1 cellular context compared by ENCODE assay signal in genomic region chr9:135441105-135442038, GRCh38.
TF ChIP-seq lines count a peak whose summit lies in the region.

No MANE protein-coding gene starts in this region.

TF ChIP-seq in HEK293, 187 proteins besides CTCF, POLR2A, EP300 and RAD21 (continued from another document):
- peak; percentile 47; the same call in 1 of the 2 replicates for TF ChIP-seq ZNF335 (tag by site-specific recombination; conservative IDR thresholded peaks at IDR 0.05)
- TF ChIP-seq ZXDB (tag by site-specific recombination; IDR thresholded peaks at IDR 0.05) = peak; percentile 65; the same call in 1 of the 2 replicates
- TF ChIP-seq TRIM28 (IDR thresholded peaks at IDR 0.05; ENCODE audit: borderline replicate concordance, low read length) = peak; percentile 28; the same call in 1 of the 2 replicates
- peak; percentile 63 for TF ChIP-seq EGR2 (tag by site-specific recombination; IDR thresholded peaks at IDR 0.05; ENCODE audit: low read depth)
- peak; percentile 80 for TF ChIP-seq ZNF692 (tag by site-specific recombination; IDR thresholded peaks at IDR 0.05)
- TF ChIP-seq ZBTB48 (tag by site-specific recombination; IDR thresholded peaks at IDR 0.05) = peak; percentile 97
- TF ChIP-seq ZFP69B (tag by site-specific recombination; IDR thresholded peaks at IDR 0.05) = peak; percentile 63; the same call in 1 of the 2 replicates
- TF ChIP-seq GLIS1 (tag by site-specific recombination; IDR thresholded peaks at IDR 0.05) = peak; percentile 29; the same call in 1 of the 2 replicates
- peak; percentile 77 for TF ChIP-seq ZNF660 (tag by site-specific recombination; IDR thresholded peaks at IDR 0.05)
- peak; percentile 53 for TF ChIP-seq ZFHX2 (tag by site-specific recombination; conservative IDR thresholded peaks at IDR 0.05)
- peak; percentile 30; the same call in 1 of the 2 replicates for TF ChIP-seq MYNN (tag by site-specific recombination; IDR thresholded peaks at IDR 0.05; ENCODE audit: borderline replicate concordance)
